Comparison of ENCODE assay signal across 9 cellular contexts in genomic region chrX:15686818-15687685, GRCh38. TPM values are rescaled to one million over a fixed set of nuclear protein-coding genes. Genes with fewer than 3 reads are reported as not detected.
A peak's percentile ranks its signal among the peaks of the same experiment; 100 is the strongest.
DNase-seq lines count a peak whose midpoint lies in the region; ATAC-seq, FAIRE-seq and TF ChIP-seq lines count a peak whose summit lies in the region.
"Had no signal": no experiment of that assay in that cellular context is flagged by ENCODE, and none has a peak within 500 bp of the region (broad histone marks: within the 10 kb centered on the region; RNA-seq: fewer than 3 reads in every experiment).

No MANE protein-coding gene starts in this region.

- H3K4me3 ChIP-seq in A673 (ENCODE audit: low read depth, low read length, poor library complexity, severe bottlenecking) (no peak overlapping the region), stomach (no peak overlapping the region)

- 42 to 48% (median 46%) methylated on average over 5 to 6 of the region's 6 CpGs for WGBS in stomach, 5 donors

- intact Hi-C loops in A673 (cut with micrococcal nuclease; ENCODE audit: unreplicated experiment) (no loop called here), stomach (cut with DNase I; ENCODE audit: low total_unique reads) (no loop called here)

- H3K27ac ChIP-seq in A673 (ENCODE audit: low read depth, low read length, poor library complexity, severe bottlenecking) (no peak overlapping the region), stomach (no peak overlapping the region)

- H3K4me3 Mint-ChIP-seq in mesothelial cell of epicardium = no peak overlapping the region

- H3K27me3 ChIP-seq in A673 (replicated peaks; ENCODE audit: insufficient read depth, low read depth, low read length, poor library complexity) = no peaks in the 10 kb centered on the region
- no peaks in the 10 kb centered on the region for H3K27me3 ChIP-seq in stomach

- peak; percentile 78 for FAIRE-seq in GM18507 (lab: Jason Lieb, UNC)

- peak; percentile 86 for TF ChIP-seq CTCF in A673 (conservative IDR thresholded peaks at IDR 0.05; ENCODE audit: low read depth, low read length)
- peak; percentile 54 for TF ChIP-seq CTCF in mesothelial cell of epicardium (IDR thresholded peaks at IDR 0.05; ENCODE audit: unreplicated experiment)
- TF ChIP-seq CTCF in stomach (IDR thresholded peaks at IDR 0.05) = peak in 5 of 7 experiments; percentile 28 to 80 (median 60)

- no peaks in the 10 kb centered on the region for H3K4me1 ChIP-seq in A673 (ENCODE audit: insufficient read depth, low read length, poor library complexity, severe bottlenecking)
- no peaks in the 10 kb centered on the region for H3K4me1 ChIP-seq in stomach

- H3K27me3 Mint-ChIP-seq in mesothelial cell of epicardium (ENCODE audit: low read depth) = no peaks in the 10 kb centered on the region

- no peaks in the 10 kb centered on the region for H3K4me1 Mint-ChIP-seq in mesothelial cell of epicardium

- TF ChIP-seq EP300 in stomach (IDR thresholded peaks at IDR 0.05) = no peak

- peaks cover 29% of the 10 kb centered on the region for H3K36me3 ChIP-seq in A673 (ENCODE audit: insufficient read depth, low read length, poor library complexity, severe bottlenecking)
- peaks cover 0 to 33% (median 31%) of the 10 kb centered on the region in 4 donors for H3K36me3 ChIP-seq in stomach

- POLR2A ChIA-PET in A673 (lab: Charles Lee; ENCODE audit: low non-redundant PET) = no interaction called here

- TF ChIP-seq POLR2A in stomach (IDR thresholded peaks at IDR 0.05) = no peak

- H3K9me3 ChIP-seq in A673 (ENCODE audit: low read depth, low read length, poor library complexity, severe bottlenecking) (no peaks in the 10 kb centered on the region), stomach (no peaks in the 10 kb centered on the region)

- no peaks in the 10 kb centered on the region for H3K9me3 Mint-ChIP-seq in mesothelial cell of epicardium

- CTCF ChIA-PET in A673 (lab: Charles Lee) = no interaction called here

- peak; percentile 73 for ATAC-seq in HG03097 (IDR thresholded peaks at IDR 0.05; ENCODE audit: low FRiP score, unreplicated experiment)

- H3K36me3 Mint-ChIP-seq in mesothelial cell of epicardium = peaks cover 8% of the 10 kb centered on the region

- peak; percentile 77 for DNase-seq in A673 (ENCODE audit: low spot score)
- DNase-seq in GM18507 (ENCODE audit: extremely low spot score, insufficient read length, low read depth) = no peak
- DNase-seq in NCI-H526 (lab: John Stamatoyannopoulos, UW) = peak; percentile 42 to 83
- peak; percentile 41 to 50 for DNase-seq in activated CD4-positive, alpha-beta T cell treated with anti-CD3 and anti-CD28 coated beads, Interleukin-2, amount 50 U/mL, for 48 hours
- DNase-seq in ecto neural progenitor cell (ENCODE audit: low spot score) = peak; percentile 60
- no peak for DNase-seq in mesothelial cell of epicardium (ENCODE audit: low spot score in 2 of 2, unreplicated experiment in 2 of 2)
- peak; percentile 67 for DNase-seq in stomach

- BruUV-seq in A673 (replicated peaks; lab: Mats Ljungman, UMichigan) = no TSS peak

- H3K27ac Mint-ChIP-seq in mesothelial cell of epicardium = no peak overlapping the region

RNA-seq across cellular contexts. Expression of gene CLTRN, which starts 22.4 kb away (rescaled TPM):
- 0.26 TPM in 1 of 2 replicates, not detected in the other for total RNA-seq in A673 (2021)
- 1.2 to 1.8 TPM (median 1.4 TPM) in 3 replicates for total RNA-seq in mesothelial cell of epicardium
- 1 to 10 TPM in 2 of 5 donors, not detected in 3; 2.4 to 8.5 TPM for total RNA-seq in stomach
- 1 to 10 TPM; 2.4 to 5.4 (median 3.5) TPM for polyA plus RNA-seq in stomach
- total RNA-seq: skeletal muscle tissue had no signal

RNA-seq across cellular contexts. Expression of gene CA5B, which starts 51.0 kb away (rescaled TPM):
- total RNA-seq in A673 (2021) (9.4 and 13.2 TPM in 2 replicates), mesothelial cell of epicardium (24.0 to 25.3 TPM (median 24.7 TPM) in 3 replicates), stomach (100 to 1,000 TPM in 1 of 5 donors, 10 to 100 TPM in 3, not detected in 1; 17.6 to 102 (median 26.5) TPM)
- 1 to 10 TPM; 1.2 to 1.7 (median 1.3) TPM for polyA plus RNA-seq in stomach

Comparison
In these comparisons a context has a peak if more than half of its experiments do, and no peak if none do; other contexts are left out.
1. DNase-seq: peak in A673 (single experiment), NCI-H526 (2 of 2), activated CD4-positive, alpha-beta T cell treated with anti-CD3 and anti-CD28 coated beads, Interleukin-2, amount 50 U/mL, for 48 hours (2 of 2), ecto neural progenitor cell (single experiment) and stomach (single experiment); none in GM18507 (single experiment) and mesothelial cell of epicardium (0 of 2).
2. Peak in every context shown above with its lines, with median percentiles within 50 percentile points of each other: CTCF ChIP-seq.